Comparison of ENCODE assay signal across 1 cellular context in the genomic region with DNA sequence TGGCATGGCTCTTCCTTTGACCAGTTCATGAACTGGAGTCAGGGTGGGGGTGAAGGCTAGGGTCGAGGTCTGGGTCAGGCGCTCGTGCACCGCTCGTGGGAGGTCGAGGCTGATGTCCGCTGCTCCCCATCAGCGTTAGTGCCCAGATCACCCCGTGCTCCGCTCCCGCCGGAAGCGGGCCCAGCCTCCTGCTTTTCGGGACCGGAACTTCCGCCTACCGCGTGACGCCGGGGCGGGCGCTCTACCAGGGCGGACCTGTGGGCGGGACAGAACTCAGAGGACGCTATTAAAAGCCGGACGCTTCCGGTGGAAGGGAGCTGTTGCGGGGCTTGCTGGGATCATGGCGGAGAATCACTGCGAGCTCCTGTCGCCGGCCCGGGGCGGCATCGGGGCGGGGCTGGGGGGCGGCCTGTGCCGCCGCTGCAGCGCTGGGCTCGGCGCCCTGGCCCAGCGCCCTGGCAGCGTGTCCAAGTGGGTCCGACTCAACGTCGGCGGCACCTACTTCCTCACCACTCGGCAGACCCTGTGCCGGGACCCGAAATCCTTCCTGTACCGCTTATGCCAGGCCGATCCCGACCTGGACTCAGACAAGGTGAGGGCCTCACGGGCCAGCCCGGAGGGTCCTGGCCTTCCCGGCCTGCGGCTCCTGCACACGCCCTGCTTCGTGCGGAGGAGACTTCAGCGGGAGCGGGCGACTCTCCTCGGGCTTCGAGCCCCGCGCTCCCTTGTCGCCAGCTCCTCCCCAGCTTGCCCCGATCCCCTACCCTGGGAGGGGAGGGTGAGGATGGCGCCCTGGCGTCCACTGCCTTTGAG.
TF ChIP-seq lines count a peak whose summit lies in the region.

A gene with protein sequence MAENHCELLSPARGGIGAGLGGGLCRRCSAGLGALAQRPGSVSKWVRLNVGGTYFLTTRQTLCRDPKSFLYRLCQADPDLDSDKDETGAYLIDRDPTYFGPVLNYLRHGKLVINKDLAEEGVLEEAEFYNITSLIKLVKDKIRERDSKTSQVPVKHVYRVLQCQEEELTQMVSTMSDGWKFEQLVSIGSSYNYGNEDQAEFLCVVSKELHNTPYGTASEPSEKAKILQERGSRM (plus strand): TSS at position 315 of the 813 bp plus-strand sequence. CDS start 26 bp downstream, at position 341.

TF ChIP-seq in HEK293, 187 proteins besides CTCF, POLR2A, EP300 and RAD21 (continued from another document and continues in another):
- TF ChIP-seq ZNF423 (tag by site-specific recombination; IDR thresholded peaks at IDR 0.05), result no peak
- no peak for TF ChIP-seq ZNF768 (tag by site-specific recombination; IDR thresholded peaks at IDR 0.05)
- no peak for TF ChIP-seq ZNF19 (tag by site-specific recombination; IDR thresholded peaks at IDR 0.05; ENCODE audit: low read depth)
- TF ChIP-seq ZNF350 (tag by site-specific recombination; IDR thresholded peaks at IDR 0.05), result no peak; the same call in 1 of the 2 replicates
- no peak for TF ChIP-seq ZNF510 (tag by site-specific recombination; IDR thresholded peaks at IDR 0.05; ENCODE audit: insufficient replicate concordance)
- TF ChIP-seq SCRT1 (tag by site-specific recombination; IDR thresholded peaks at IDR 0.05; ENCODE audit: borderline replicate concordance), result peak; percentile 69; the same call in 1 of the 2 replicates
- TF ChIP-seq, protein P1, sequence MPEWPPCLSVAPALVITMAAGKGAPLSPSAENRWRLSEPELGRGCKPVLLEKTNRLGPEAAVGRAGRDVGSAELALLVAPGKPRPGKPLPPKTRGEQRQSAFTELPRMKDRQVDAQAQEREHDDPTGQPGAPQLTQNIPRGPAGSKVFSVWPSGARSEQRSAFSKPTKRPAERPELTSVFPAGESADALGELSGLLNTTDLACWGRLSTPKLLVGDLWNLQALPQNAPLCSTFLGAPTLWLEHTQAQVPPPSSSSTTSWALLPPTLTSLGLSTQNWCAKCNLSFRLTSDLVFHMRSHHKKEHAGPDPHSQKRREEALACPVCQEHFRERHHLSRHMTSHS (tag by site-specific recombination; IDR thresholded peaks at IDR 0.05), result no peak
- peak; percentile 95 for TF ChIP-seq ZNF76 (tag by site-specific recombination; IDR thresholded peaks at IDR 0.05; ENCODE audit: borderline replicate concordance, low read depth)
- no peak for TF ChIP-seq ZFP3 (tag by site-specific recombination; IDR thresholded peaks at IDR 0.05; ENCODE audit: low read depth)
- TF ChIP-seq, protein P2, sequence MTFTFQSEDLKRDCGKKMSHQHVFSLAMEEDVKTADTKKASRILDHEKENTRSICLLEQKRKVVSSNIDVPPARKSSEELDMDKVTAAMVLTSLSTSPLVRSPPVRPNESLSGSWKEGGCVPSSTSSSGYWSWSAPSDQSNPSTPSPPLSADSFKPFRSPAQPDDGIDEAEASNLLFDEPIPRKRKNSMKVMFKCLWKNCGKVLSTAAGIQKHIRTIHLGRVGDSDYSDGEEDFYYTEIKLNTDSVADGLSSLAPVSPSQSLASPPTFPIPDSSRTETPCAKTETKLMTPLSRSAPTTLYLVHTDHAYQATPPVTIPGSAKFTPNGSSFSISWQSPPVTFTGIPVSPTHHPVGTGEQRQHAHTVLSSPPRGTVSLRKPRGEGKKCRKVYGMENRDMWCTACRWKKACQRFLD (tag by site-specific recombination; IDR thresholded peaks at IDR 0.05), result peak; percentile 15; the same call in 1 of the 2 replicates
- TF ChIP-seq ZNF624 (tag by site-specific recombination; IDR thresholded peaks at IDR 0.05), result no peak
- TF ChIP-seq, protein P3, sequence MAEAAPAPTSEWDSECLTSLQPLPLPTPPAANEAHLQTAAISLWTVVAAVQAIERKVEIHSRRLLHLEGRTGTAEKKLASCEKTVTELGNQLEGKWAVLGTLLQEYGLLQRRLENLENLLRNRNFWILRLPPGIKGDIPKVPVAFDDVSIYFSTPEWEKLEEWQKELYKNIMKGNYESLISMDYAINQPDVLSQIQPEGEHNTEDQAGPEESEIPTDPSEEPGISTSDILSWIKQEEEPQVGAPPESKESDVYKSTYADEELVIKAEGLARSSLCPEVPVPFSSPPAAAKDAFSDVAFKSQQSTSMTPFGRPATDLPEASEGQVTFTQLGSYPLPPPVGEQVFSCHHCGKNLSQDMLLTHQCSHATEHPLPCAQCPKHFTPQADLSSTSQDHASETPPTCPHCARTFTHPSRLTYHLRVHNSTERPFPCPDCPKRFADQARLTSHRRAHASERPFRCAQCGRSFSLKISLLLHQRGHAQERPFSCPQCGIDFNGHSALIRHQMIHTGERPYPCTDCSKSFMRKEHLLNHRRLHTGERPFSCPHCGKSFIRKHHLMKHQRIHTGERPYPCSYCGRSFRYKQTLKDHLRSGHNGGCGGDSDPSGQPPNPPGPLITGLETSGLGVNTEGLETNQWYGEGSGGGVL (tag by site-specific recombination; IDR thresholded peaks at IDR 0.05), result peak; percentile 38; the same call in 1 of the 2 replicates
- peak; percentile 96 for TF ChIP-seq ZNF2 (tag by site-specific recombination; IDR thresholded peaks at IDR 0.05)
- no peak for TF ChIP-seq ZNF514 (tag by site-specific recombination; IDR thresholded peaks at IDR 0.05)
- TF ChIP-seq ZNF354C (tag by site-specific recombination; IDR thresholded peaks at IDR 0.05; ENCODE audit: borderline replicate concordance, low read depth), result no peak
- no peak for TF ChIP-seq ZBTB48 (tag by site-specific recombination; IDR thresholded peaks at IDR 0.05)
- TF ChIP-seq SP7 (tag by site-specific recombination; IDR thresholded peaks at IDR 0.05), result peak; percentile 92
- TF ChIP-seq, protein P4, sequence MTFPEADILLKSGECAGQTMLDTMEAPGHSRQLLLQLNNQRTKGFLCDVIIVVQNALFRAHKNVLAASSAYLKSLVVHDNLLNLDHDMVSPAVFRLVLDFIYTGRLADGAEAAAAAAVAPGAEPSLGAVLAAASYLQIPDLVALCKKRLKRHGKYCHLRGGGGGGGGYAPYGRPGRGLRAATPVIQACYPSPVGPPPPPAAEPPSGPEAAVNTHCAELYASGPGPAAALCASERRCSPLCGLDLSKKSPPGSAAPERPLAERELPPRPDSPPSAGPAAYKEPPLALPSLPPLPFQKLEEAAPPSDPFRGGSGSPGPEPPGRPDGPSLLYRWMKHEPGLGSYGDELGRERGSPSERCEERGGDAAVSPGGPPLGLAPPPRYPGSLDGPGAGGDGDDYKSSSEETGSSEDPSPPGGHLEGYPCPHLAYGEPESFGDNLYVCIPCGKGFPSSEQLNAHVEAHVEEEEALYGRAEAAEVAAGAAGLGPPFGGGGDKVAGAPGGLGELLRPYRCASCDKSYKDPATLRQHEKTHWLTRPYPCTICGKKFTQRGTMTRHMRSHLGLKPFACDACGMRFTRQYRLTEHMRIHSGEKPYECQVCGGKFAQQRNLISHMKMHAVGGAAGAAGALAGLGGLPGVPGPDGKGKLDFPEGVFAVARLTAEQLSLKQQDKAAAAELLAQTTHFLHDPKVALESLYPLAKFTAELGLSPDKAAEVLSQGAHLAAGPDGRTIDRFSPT (tag by site-specific recombination; IDR thresholded peaks at IDR 0.05), result no peak
- TF ChIP-seq ZNF785 (tag by site-specific recombination; IDR thresholded peaks at IDR 0.05), result peak; percentile 83; the same call in 1 of the 2 replicates
- no peak for TF ChIP-seq ZNF623 (tag by site-specific recombination; IDR thresholded peaks at IDR 0.05)
- TF ChIP-seq, protein P5, sequence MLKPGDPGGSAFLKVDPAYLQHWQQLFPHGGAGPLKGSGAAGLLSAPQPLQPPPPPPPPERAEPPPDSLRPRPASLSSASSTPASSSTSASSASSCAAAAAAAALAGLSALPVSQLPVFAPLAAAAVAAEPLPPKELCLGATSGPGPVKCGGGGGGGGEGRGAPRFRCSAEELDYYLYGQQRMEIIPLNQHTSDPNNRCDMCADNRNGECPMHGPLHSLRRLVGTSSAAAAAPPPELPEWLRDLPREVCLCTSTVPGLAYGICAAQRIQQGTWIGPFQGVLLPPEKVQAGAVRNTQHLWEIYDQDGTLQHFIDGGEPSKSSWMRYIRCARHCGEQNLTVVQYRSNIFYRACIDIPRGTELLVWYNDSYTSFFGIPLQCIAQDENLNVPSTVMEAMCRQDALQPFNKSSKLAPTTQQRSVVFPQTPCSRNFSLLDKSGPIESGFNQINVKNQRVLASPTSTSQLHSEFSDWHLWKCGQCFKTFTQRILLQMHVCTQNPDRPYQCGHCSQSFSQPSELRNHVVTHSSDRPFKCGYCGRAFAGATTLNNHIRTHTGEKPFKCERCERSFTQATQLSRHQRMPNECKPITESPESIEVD (tag by site-specific recombination; IDR thresholded peaks at IDR 0.05), result no peak
- no peak for TF ChIP-seq ZNF626 (tag by site-specific recombination; IDR thresholded peaks at IDR 0.05)
- TF ChIP-seq ZNF223 (tag by site-specific recombination; IDR thresholded peaks at IDR 0.05), result no peak
- TF ChIP-seq ZFP69B (tag by site-specific recombination; IDR thresholded peaks at IDR 0.05), result peak; percentile 96
- TF ChIP-seq ZNF791 (tag by site-specific recombination; IDR thresholded peaks at IDR 0.05), result no peak
- peak; percentile 41; the same call in 1 of the 2 replicates for TF ChIP-seq IKZF3 (tag by site-specific recombination; IDR thresholded peaks at IDR 0.05)
- TF ChIP-seq ZNF48 (tag by site-specific recombination; IDR thresholded peaks at IDR 0.05), result no peak
- TF ChIP-seq BCL11A (tag by site-specific recombination; IDR thresholded peaks at IDR 0.05; ENCODE audit: low read depth), result no peak
- peak; percentile 89 for TF ChIP-seq ZBTB17 (tag by site-specific recombination; IDR thresholded peaks at IDR 0.05)
- TF ChIP-seq ZSCAN23 (tag by site-specific recombination; IDR thresholded peaks at IDR 0.05), result peak; percentile 89; the same call in 1 of the 2 replicates
- peak; percentile 99 for TF ChIP-seq ZEB2 (tag by site-specific recombination; IDR thresholded peaks at IDR 0.05)
- peak; percentile 35 for TF ChIP-seq ZNF341 (tag by site-specific recombination; IDR thresholded peaks at IDR 0.05; ENCODE audit: low read depth)
- TF ChIP-seq, protein P6, sequence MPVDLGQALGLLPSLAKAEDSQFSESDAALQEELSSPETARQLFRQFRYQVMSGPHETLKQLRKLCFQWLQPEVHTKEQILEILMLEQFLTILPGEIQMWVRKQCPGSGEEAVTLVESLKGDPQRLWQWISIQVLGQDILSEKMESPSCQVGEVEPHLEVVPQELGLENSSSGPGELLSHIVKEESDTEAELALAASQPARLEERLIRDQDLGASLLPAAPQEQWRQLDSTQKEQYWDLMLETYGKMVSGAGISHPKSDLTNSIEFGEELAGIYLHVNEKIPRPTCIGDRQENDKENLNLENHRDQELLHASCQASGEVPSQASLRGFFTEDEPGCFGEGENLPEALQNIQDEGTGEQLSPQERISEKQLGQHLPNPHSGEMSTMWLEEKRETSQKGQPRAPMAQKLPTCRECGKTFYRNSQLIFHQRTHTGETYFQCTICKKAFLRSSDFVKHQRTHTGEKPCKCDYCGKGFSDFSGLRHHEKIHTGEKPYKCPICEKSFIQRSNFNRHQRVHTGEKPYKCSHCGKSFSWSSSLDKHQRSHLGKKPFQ (tag by site-specific recombination; IDR thresholded peaks at IDR 0.05), result peak; percentile 17; the same call in 1 of the 2 replicates
- no peak for TF ChIP-seq PRDM1 (tag by site-specific recombination; IDR thresholded peaks at IDR 0.05)
- TF ChIP-seq BCL11B (tag by site-specific recombination; IDR thresholded peaks at IDR 0.05; ENCODE audit: low read depth), result peak; percentile 32; the same call in 1 of the 2 replicates
- peak; percentile 100 for TF ChIP-seq KLF16 (tag by site-specific recombination; IDR thresholded peaks at IDR 0.05)
- no peak for TF ChIP-seq ZNF621 (tag by site-specific recombination; IDR thresholded peaks at IDR 0.05)
- TF ChIP-seq, protein P7, sequence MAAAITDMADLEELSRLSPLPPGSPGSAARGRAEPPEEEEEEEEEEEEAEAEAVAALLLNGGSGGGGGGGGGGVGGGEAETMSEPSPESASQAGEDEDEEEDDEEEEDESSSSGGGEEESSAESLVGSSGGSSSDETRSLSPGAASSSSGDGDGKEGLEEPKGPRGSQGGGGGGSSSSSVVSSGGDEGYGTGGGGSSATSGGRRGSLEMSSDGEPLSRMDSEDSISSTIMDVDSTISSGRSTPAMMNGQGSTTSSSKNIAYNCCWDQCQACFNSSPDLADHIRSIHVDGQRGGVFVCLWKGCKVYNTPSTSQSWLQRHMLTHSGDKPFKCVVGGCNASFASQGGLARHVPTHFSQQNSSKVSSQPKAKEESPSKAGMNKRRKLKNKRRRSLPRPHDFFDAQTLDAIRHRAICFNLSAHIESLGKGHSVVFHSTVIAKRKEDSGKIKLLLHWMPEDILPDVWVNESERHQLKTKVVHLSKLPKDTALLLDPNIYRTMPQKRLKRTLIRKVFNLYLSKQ (tag by site-specific recombination; IDR thresholded peaks at IDR 0.05; ENCODE audit: borderline replicate concordance), result no peak
- TF ChIP-seq EGR2 (tag by site-specific recombination; IDR thresholded peaks at IDR 0.05; ENCODE audit: low read depth), result peak; percentile 93
- TF ChIP-seq ZNF274 (IDR thresholded peaks at IDR 0.05; ENCODE audit: low read length), result no peak
- no peak for TF ChIP-seq ZNF274 (tag by site-specific recombination; IDR thresholded peaks at IDR 0.05; ENCODE audit: borderline replicate concordance)
- TF ChIP-seq TRIM28 (IDR thresholded peaks at IDR 0.05; ENCODE audit: borderline replicate concordance, low read length), result no peak; the same call in 1 of the 2 replicates
- 0 out of 2 replicates have a peak, but pooled peaks have one; percentile 21 for TF ChIP-seq ZNF677 (tag by site-specific recombination; IDR thresholded peaks at IDR 0.05)
- TF ChIP-seq, protein P8, sequence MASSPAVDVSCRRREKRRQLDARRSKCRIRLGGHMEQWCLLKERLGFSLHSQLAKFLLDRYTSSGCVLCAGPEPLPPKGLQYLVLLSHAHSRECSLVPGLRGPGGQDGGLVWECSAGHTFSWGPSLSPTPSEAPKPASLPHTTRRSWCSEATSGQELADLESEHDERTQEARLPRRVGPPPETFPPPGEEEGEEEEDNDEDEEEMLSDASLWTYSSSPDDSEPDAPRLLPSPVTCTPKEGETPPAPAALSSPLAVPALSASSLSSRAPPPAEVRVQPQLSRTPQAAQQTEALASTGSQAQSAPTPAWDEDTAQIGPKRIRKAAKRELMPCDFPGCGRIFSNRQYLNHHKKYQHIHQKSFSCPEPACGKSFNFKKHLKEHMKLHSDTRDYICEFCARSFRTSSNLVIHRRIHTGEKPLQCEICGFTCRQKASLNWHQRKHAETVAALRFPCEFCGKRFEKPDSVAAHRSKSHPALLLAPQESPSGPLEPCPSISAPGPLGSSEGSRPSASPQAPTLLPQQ (tag by site-specific recombination; IDR thresholded peaks at IDR 0.05), result peak; percentile 96
- peak; percentile 99 for TF ChIP-seq ZXDB (tag by site-specific recombination; IDR thresholded peaks at IDR 0.05)
- peak; percentile 99 for TF ChIP-seq SP2 (tag by site-specific recombination; IDR thresholded peaks at IDR 0.05)
